8 cellular contexts compared by ENCODE assay signal in genomic region chr20:19692685-19693119, GRCh38.
DNase-seq lines count a peak whose midpoint lies in the region; ATAC-seq and TF ChIP-seq lines count a peak whose summit lies in the region.

No MANE protein-coding gene starts in this region.

- no peak overlapping the region for H3K27ac ChIP-seq in BLaER1 treated with 17β-estradiol and CSF1 and Interleukin-3, amounts not matched to agents 10 nM and 100 nM
- no peak overlapping the region for H3K27ac ChIP-seq in HEK293 (ENCODE audit: extremely low read depth, low read depth, low read length)
- H3K27ac ChIP-seq in RWPE1 = peak overlapping the region; percentile 28; the same call in 1 of the 2 replicates
- H3K27ac ChIP-seq in psoas muscle = no peak overlapping the region

- H3K9me3 Mint-ChIP-seq in activated naive CD8-positive, alpha-beta T cell treated with anti-CD3 and anti-CD28 coated beads for 36 hours = no peaks in the 10 kb centered on the region

- no peaks in the 10 kb centered on the region for H4K20me1 ChIP-seq in BLaER1 treated with 17β-estradiol and CSF1 and Interleukin-3, amounts not matched to agents 10 nM and 100 nM

- peak overlapping the region in 6 of 11 experiments; percentile 20 to 84 (median 26); a peak in 7 of 22 replicates for H3K4me2 ChIP-seq in BLaER1 treated with 17β-estradiol and CSF1 and Interleukin-3, amounts not matched to agents 10 nM and 100 nM

- H3K9ac ChIP-seq in BLaER1 treated with 17β-estradiol and CSF1 and Interleukin-3, amounts not matched to agents 10 nM and 100 nM = no peak overlapping the region

- CTCF ChIA-PET in HEK293 (lab: Yijun Ruan, JAX) = interaction anchor here (0.6 to 1.6 kb wide), 28 partner anchors 10 to 1037 kb away, joined by 3 to 16 read pairs (median 4); no protein-coding TSS in a partner anchor
- CTCF ChIA-PET in RWPE1 (lab: Yijun Ruan, JAX) = interaction anchor here (0.7 to 1.3 kb wide), 9 partner anchors 13 to 236 kb away, joined by 3 to 9 read pairs (median 4); no protein-coding TSS in a partner anchor

- peak; percentile 83 for DNase-seq in RWPE1 (ENCODE audit: low spot score)
- DNase-seq in activated naive CD8-positive, alpha-beta T cell treated with anti-CD3 and anti-CD28 coated beads for 36 hours = peak; percentile 21
- DNase-seq in left cardiac atrium = peak; percentile 53
- DNase-seq in psoas muscle = peak; percentile 60 to 75
- DNase-seq in NCI-H1436 (lab: John Stamatoyannopoulos, UW) = no peak

- peak in 1 of 2 donors; percentile 25 for ATAC-seq in left cardiac atrium
- peak in 2 of 4 donors; percentile 44 to 52 for ATAC-seq in psoas muscle
- no peak for ATAC-seq in GM21526 (IDR thresholded peaks at IDR 0.05; ENCODE audit: low FRiP score, unreplicated experiment)

- H3K4me1 Mint-ChIP-seq in activated naive CD8-positive, alpha-beta T cell treated with anti-CD3 and anti-CD28 coated beads for 36 hours = peaks cover 4% of the 10 kb centered on the region

- 6 to 13% (median 8%) methylated on average over 15 of the region's 15 CpGs for WGBS in psoas muscle, 3 donors

- POLR2A ChIA-PET in HEK293 (lab: Yijun Ruan, JAX) = no interaction called here
- POLR2A ChIA-PET in RWPE1 (lab: Yijun Ruan, JAX; ENCODE audit: low non-redundant PET) = no interaction called here

- peak; percentile 50 for TF ChIP-seq CTCF in HEK293 (tag by site-specific recombination; IDR thresholded peaks at IDR 0.05)
- peak; percentile 98 for TF ChIP-seq CTCF in RWPE1 (conservative IDR thresholded peaks at IDR 0.05; ENCODE audit: low read depth)
- TF ChIP-seq CTCF in psoas muscle (IDR thresholded peaks at IDR 0.05) = peak; percentile 96

- H3K4me1 ChIP-seq in BLaER1 treated with 17β-estradiol and CSF1 and Interleukin-3, amounts not matched to agents 10 nM and 100 nM = peaks cover 18 to 53% (median 37%) of the 10 kb centered on the region in 10 experiments
- H3K4me1 ChIP-seq in HEK293 (ENCODE audit: control insufficient read depth, insufficient read depth, low read length) (no peaks in the 10 kb centered on the region), psoas muscle (peaks cover 39% of the 10 kb centered on the region)

- H3K27me3 Mint-ChIP-seq in activated naive CD8-positive, alpha-beta T cell treated with anti-CD3 and anti-CD28 coated beads for 36 hours = peaks cover 32% of the 10 kb centered on the region

- no peaks in the 10 kb centered on the region for H3K27me3 ChIP-seq in BLaER1 treated with 17β-estradiol and CSF1 and Interleukin-3, amounts not matched to agents 10 nM and 100 nM
- H3K27me3 ChIP-seq in psoas muscle (ENCODE audit: insufficient read depth in 3 of 3, low read length in 2 of 3) = no peaks in the 10 kb centered on the region

- intact Hi-C loops in left cardiac atrium (cut with DNase I) = loop anchor here (2.0 to 10.0 kb wide), 5 partner anchors 52 to 302 kb away; no protein-coding TSS in a partner anchor
- intact Hi-C loops in psoas muscle (cut with DNase I) = loop anchor here (5.0 to 10.0 kb wide), 9 partner anchors 45 to 305 kb away; partner anchors contain the start of gene RIN2 (in 1 of the 2)

- H3K36me3 ChIP-seq in BLaER1 treated with 17β-estradiol and CSF1 and Interleukin-3, amounts not matched to agents 10 nM and 100 nM = no peaks in the 10 kb centered on the region
- no peaks in the 10 kb centered on the region for H3K36me3 ChIP-seq in HEK293 (ENCODE audit: control insufficient read depth in 2 of 2, insufficient read depth in 1 of 2, low read length in 2 of 2)
- no peaks in the 10 kb centered on the region for H3K36me3 ChIP-seq in psoas muscle (ENCODE audit: insufficient read depth in 1 of 2, low read depth in 1 of 2)

- no peaks in the 10 kb centered on the region for H3K36me3 Mint-ChIP-seq in activated naive CD8-positive, alpha-beta T cell treated with anti-CD3 and anti-CD28 coated beads for 36 hours

- no peak overlapping the region for H3K4me3 Mint-ChIP-seq in activated naive CD8-positive, alpha-beta T cell treated with anti-CD3 and anti-CD28 coated beads for 36 hours

- peaks cover 0 to 5% (median 0%) of the 10 kb centered on the region in 11 experiments; a peak in 2 of 22 replicates for H3K9me3 ChIP-seq in BLaER1 treated with 17β-estradiol and CSF1 and Interleukin-3, amounts not matched to agents 10 nM and 100 nM (replicated peaks in 1 of 11)
- H3K9me3 ChIP-seq in HEK293 (ENCODE audit: control insufficient read depth, insufficient read depth, low read depth, low read length) = no peaks in the 10 kb centered on the region
- H3K9me3 ChIP-seq in psoas muscle = no peaks in the 10 kb centered on the region

- no peak overlapping the region for H3K27ac Mint-ChIP-seq in activated naive CD8-positive, alpha-beta T cell treated with anti-CD3 and anti-CD28 coated beads for 36 hours

- H3K4me3 ChIP-seq in BLaER1 treated with 17β-estradiol and CSF1 and Interleukin-3, amounts not matched to agents 10 nM and 100 nM = no peak overlapping the region
- no peak overlapping the region for H3K4me3 ChIP-seq in HEK293 (ENCODE audit: low read depth, low read length)
- H3K4me3 ChIP-seq in psoas muscle = no peak overlapping the region

TF ChIP-seq in HEK293, 187 proteins besides CTCF, POLR2A, EP300 and RAD21:
- TF ChIP-seq SCRT2 (tag by site-specific recombination; IDR thresholded peaks at IDR 0.05) (peak; percentile 71), SP7 (tag by site-specific recombination; IDR thresholded peaks at IDR 0.05) (peak; percentile 33; the same call in 1 of the 2 replicates), GLIS2 (tag by site-specific recombination; IDR thresholded peaks at IDR 0.05) (peak; percentile 55), ZNF76 (tag by site-specific recombination; IDR thresholded peaks at IDR 0.05; ENCODE audit: borderline replicate concordance, low read depth) (0 out of 2 replicates have a peak, but pooled peaks have one; percentile 36), ZNF654 (tag by site-specific recombination; IDR thresholded peaks at IDR 0.05; ENCODE audit: low read depth) (peak; percentile 73), ZNF521 (tag by site-specific recombination; IDR thresholded peaks at IDR 0.05) (no peak), GLIS1 (tag by site-specific recombination; IDR thresholded peaks at IDR 0.05) (peak; percentile 39), SCRT1 (tag by site-specific recombination; IDR thresholded peaks at IDR 0.05; ENCODE audit: borderline replicate concordance) (peak; percentile 73; the same call in 1 of the 2 replicates), ZNF600 (tag by site-specific recombination; IDR thresholded peaks at IDR 0.05) (no peak), TCF7L2 (IDR thresholded peaks at IDR 0.05; ENCODE audit: borderline replicate concordance, low read depth, low read length) (peak; percentile 87), ZIC2 (tag by site-specific recombination; IDR thresholded peaks at IDR 0.05) (peak; percentile 27; the same call in 1 of the 2 replicates), ZFHX2 (tag by site-specific recombination; conservative IDR thresholded peaks at IDR 0.05) (peak; percentile 42), PBX3 (CRISPR knock-in tag; IDR thresholded peaks at IDR 0.05) (no peak)
